In genomic region chr2:62306751-62307468, GRCh38 we compare ENCODE assay signal across 8 cellular contexts.
DNase-seq lines count a peak whose midpoint lies in the region; ATAC-seq, FAIRE-seq and TF ChIP-seq lines count a peak whose summit lies in the region.

No MANE protein-coding gene starts in this region.

- H3K9me3 Mint-ChIP-seq in activated CD4-positive, alpha-beta memory T cell treated with anti-CD3 and anti-CD28 coated beads for 36 hours, result no peaks in the 10 kb centered on the region
- no peaks in the 10 kb centered on the region for H3K9me3 Mint-ChIP-seq in stimulated activated memory B cell treated with anti-CD40 and anti-IgM and Interleukin-4, amounts not matched to agents 10 μg/mL and 1 μg/mL and 100 μg/mL, for 72 hours

- POLR2A ChIA-PET in activated CD4-positive, alpha-beta memory T cell treated with anti-CD3 and anti-CD28 coated beads for 36 hours (lab: Charles Lee), result interaction anchor here (0.6 kb wide), 1 partner anchor 26 kb away, joined by 3 read pairs; no protein-coding TSS in a partner anchor

- TF ChIP-seq CTCF in NB4 (IDR thresholded peaks at IDR 0.05; ENCODE audit: low read depth, low read length) (no peak), foreskin keratinocyte (conservative IDR thresholded peaks at IDR 0.05) (no peak)

- DNase-seq in DMS 273 (lab: John Stamatoyannopoulos, UW; ENCODE audit: unreplicated experiment) (peak; percentile 88), NB4 (ENCODE audit: low read depth) (peak; percentile 62), foreskin keratinocyte (peak; percentile 54 to 75), DMS114 treated with DMSO at 0.1 percent for 48 hours (lab: John Stamatoyannopoulos, UW; ENCODE audit: unreplicated experiment) (no peak), HTR-8/SVneo (ENCODE audit: insufficient read length, low spot score) (no peak)
- DNase-seq in activated CD4-positive, alpha-beta memory T cell treated with anti-CD3 and anti-CD28 coated beads for 36 hours, result peak; percentile 73

- peaks cover 11% of the 10 kb centered on the region for H3K4me1 ChIP-seq in foreskin keratinocyte

- H3K36me3 Mint-ChIP-seq in activated CD4-positive, alpha-beta memory T cell treated with anti-CD3 and anti-CD28 coated beads for 36 hours, result no peaks in the 10 kb centered on the region
- H3K36me3 Mint-ChIP-seq in stimulated activated memory B cell treated with anti-CD40 and anti-IgM and Interleukin-4, amounts not matched to agents 10 μg/mL and 1 μg/mL and 100 μg/mL, for 72 hours, result no peaks in the 10 kb centered on the region

- no peaks in the 10 kb centered on the region for H3K27me3 Mint-ChIP-seq in activated CD4-positive, alpha-beta memory T cell treated with anti-CD3 and anti-CD28 coated beads for 36 hours
- no peaks in the 10 kb centered on the region for H3K27me3 Mint-ChIP-seq in stimulated activated memory B cell treated with anti-CD40 and anti-IgM and Interleukin-4, amounts not matched to agents 10 μg/mL and 1 μg/mL and 100 μg/mL, for 72 hours

- peak overlapping the region; percentile 22 for H3K4me3 Mint-ChIP-seq in activated CD4-positive, alpha-beta memory T cell treated with anti-CD3 and anti-CD28 coated beads for 36 hours
- H3K4me3 Mint-ChIP-seq in stimulated activated memory B cell treated with anti-CD40 and anti-IgM and Interleukin-4, amounts not matched to agents 10 μg/mL and 1 μg/mL and 100 μg/mL, for 72 hours, result no peak overlapping the region

- FAIRE-seq in HTR-8/SVneo (lab: Jason Lieb, UNC), result no peak

- H3K27me3 ChIP-seq in foreskin keratinocyte, result no peaks in the 10 kb centered on the region

- no peak overlapping the region for H3K4me3 ChIP-seq in NB4 (ENCODE audit: low read depth, low read length)

- no peak overlapping the region for H3K27ac ChIP-seq in foreskin keratinocyte

- H3K4me1 Mint-ChIP-seq in activated CD4-positive, alpha-beta memory T cell treated with anti-CD3 and anti-CD28 coated beads for 36 hours (ENCODE audit: low read depth), result peaks cover 75% of the 10 kb centered on the region
- peaks cover 79% of the 10 kb centered on the region for H3K4me1 Mint-ChIP-seq in stimulated activated memory B cell treated with anti-CD40 and anti-IgM and Interleukin-4, amounts not matched to agents 10 μg/mL and 1 μg/mL and 100 μg/mL, for 72 hours

- CTCF ChIA-PET in activated CD4-positive, alpha-beta memory T cell treated with anti-CD3 and anti-CD28 coated beads for 36 hours (lab: Charles Lee), result no interaction called here

- ATAC-seq in GM19468 (IDR thresholded peaks at IDR 0.05; ENCODE audit: extremely low read depth, unreplicated experiment), result peak; percentile 11
- ATAC-seq in foreskin keratinocyte, result peak; percentile 80
- ATAC-seq in stimulated activated memory B cell treated with anti-CD40 and anti-IgM and Interleukin-4, amounts not matched to agents 10 μg/mL and 1 μg/mL and 100 μg/mL, for 72 hours, result peak; percentile 62

- intact Hi-C loops in activated CD4-positive, alpha-beta memory T cell treated with anti-CD3 and anti-CD28 coated beads for 36 hours (cut with micrococcal nuclease), result loop anchor here (2.0 to 10.0 kb wide), 8 partner anchors 14 to 1425 kb away; partner anchors contain the start of genes COMMD1, EHBP1, MDH1 and REL

- peak overlapping the region; percentile 72 for H3K27ac Mint-ChIP-seq in activated CD4-positive, alpha-beta memory T cell treated with anti-CD3 and anti-CD28 coated beads for 36 hours
- H3K27ac Mint-ChIP-seq in stimulated activated memory B cell treated with anti-CD40 and anti-IgM and Interleukin-4, amounts not matched to agents 10 μg/mL and 1 μg/mL and 100 μg/mL, for 72 hours, result peak overlapping the region; percentile 67

- TF ChIP-seq POLR2A in NB4 (IDR thresholded peaks at IDR 0.05; ENCODE audit: extremely low read depth, insufficient read length), result no peak

Comparison
In these comparisons a context has a peak if more than half of its experiments do, and no peak if none do; other contexts are left out.
1. DNase-seq: peak in DMS 273 (single experiment), NB4 (single experiment), activated CD4-positive, alpha-beta memory T cell treated with anti-CD3 and anti-CD28 coated beads for 36 hours (single experiment) and foreskin keratinocyte (2 of 2); none in DMS114 treated with DMSO at 0.1 percent for 48 hours (single experiment) and HTR-8/SVneo (single experiment).
2. ATAC-seq: peak in every context shown above with its lines; median percentile 80 in foreskin keratinocyte; 62 in stimulated activated memory B cell treated with anti-CD40 and anti-IgM and Interleukin-4, amounts not matched to agents 10 μg/mL and 1 μg/mL and 100 μg/mL, for 72 hours; 11 in GM19468.